1 cellular context compared by ENCODE assay signal in the genomic region with DNA sequence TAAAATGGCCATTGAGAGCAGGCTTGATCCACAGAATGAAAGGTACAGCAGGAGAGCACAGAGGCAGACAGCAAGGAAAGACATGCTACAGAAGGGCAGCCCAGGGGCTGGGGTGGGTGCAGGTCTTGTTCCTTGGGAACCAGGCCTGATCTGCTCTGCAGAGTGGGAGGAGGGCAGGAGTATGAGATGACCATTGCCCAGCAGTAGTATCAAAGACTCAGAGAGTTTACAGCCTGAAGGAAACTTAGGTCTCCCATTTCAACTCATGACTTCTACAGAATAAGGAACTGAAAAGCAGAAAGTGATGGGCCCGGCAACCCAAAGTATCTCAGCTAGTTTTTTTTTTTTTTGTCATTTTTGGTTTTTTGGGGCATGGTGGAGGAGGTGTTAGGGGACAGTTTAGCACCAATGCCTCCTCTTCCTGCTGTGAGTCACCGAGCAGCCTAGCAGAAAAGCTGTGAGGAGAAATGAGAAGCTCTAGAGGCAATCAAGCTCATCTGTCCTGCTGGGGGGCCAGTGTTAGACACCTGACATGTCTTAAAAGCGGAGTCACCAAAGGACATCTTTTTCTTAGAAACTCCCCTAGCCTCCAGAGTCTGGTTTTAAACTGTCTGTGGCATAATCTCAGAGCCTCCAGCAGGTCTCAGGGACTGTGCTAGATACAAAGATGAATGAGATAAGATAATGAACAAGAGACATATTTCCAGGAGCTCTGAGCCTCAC.
TF ChIP-seq lines count a peak whose summit lies in the region.

No MANE protein-coding gene starts in this region.

TF ChIP-seq in GM12878, 131 proteins besides CTCF, POLR2A, EP300 and RAD21 (continued from another document and continues in another):
- TF ChIP-seq, protein P1, sequence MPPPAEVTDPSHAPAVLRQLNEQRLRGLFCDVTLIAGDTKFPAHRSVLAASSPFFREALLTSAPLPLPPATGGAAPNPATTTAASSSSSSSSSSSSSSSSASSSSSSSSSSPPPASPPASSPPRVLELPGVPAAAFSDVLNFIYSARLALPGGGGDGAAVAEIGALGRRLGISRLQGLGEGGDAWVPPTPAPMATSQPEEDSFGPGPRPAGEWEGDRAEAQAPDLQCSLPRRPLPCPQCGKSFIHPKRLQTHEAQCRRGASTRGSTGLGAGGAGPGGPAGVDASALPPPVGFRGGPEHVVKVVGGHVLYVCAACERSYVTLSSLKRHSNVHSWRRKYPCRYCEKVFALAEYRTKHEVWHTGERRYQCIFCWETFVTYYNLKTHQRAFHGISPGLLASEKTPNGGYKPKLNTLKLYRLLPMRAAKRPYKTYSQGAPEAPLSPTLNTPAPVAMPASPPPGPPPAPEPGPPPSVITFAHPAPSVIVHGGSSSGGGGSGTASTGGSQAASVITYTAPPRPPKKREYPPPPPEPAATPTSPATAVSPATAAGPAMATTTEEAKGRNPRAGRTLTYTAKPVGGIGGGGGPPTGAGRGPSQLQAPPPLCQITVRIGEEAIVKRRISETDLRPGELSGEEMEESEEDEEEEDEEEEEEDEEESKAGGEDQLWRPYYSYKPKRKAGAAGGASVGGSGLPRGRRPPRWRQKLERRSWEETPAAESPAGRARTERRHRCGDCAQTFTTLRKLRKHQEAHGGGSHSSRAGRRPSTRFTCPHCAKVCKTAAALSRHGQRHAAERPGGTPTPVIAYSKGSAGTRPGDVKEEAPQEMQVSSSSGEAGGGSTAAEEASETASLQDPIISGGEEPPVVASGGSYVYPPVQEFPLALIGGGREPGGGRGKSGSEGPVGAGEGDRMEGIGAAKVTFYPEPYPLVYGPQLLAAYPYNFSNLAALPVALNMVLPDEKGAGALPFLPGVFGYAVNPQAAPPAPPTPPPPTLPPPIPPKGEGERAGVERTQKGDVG (CRISPR knock-in tag; IDR thresholded peaks at IDR 0.05): no peak
- TF ChIP-seq, protein P2, sequence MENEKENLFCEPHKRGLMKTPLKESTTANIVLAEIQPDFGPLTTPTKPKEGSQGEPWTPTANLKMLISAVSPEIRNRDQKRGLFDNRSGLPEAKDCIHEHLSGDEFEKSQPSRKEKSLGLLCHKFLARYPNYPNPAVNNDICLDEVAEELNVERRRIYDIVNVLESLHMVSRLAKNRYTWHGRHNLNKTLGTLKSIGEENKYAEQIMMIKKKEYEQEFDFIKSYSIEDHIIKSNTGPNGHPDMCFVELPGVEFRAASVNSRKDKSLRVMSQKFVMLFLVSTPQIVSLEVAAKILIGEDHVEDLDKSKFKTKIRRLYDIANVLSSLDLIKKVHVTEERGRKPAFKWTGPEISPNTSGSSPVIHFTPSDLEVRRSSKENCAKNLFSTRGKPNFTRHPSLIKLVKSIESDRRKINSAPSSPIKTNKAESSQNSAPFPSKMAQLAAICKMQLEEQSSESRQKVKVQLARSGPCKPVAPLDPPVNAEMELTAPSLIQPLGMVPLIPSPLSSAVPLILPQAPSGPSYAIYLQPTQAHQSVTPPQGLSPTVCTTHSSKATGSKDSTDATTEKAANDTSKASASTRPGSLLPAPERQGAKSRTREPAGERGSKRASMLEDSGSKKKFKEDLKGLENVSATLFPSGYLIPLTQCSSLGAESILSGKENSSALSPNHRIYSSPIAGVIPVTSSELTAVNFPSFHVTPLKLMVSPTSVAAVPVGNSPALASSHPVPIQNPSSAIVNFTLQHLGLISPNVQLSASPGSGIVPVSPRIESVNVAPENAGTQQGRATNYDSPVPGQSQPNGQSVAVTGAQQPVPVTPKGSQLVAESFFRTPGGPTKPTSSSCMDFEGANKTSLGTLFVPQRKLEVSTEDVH (IDR thresholded peaks at IDR 0.05; ENCODE audit: low read depth, partially characterized antibody): peak; percentile 62
- peak; percentile 39; the same call in 1 of the 2 replicates for TF ChIP-seq DPF2 (IDR thresholded peaks at IDR 0.05)
- TF ChIP-seq MEF2A (IDR thresholded peaks at IDR 0.05; ENCODE audit: insufficient read depth, low read depth, low read length): peak; percentile 70
- no peak for TF ChIP-seq IRF3 (IDR thresholded peaks at IDR 0.05)
- no peak for TF ChIP-seq EGR1 (IDR thresholded peaks at IDR 0.05; ENCODE audit: borderline replicate concordance in 1 of 2, low read depth in 2 of 2, low read length in 2 of 2)
- no peak for TF ChIP-seq GABPA (IDR thresholded peaks at IDR 0.05; ENCODE audit: low read depth)
- TF ChIP-seq NFIC (IDR thresholded peaks at IDR 0.05; ENCODE audit: low read depth, low read length): no peak
- TF ChIP-seq CBFB (IDR thresholded peaks at IDR 0.05; ENCODE audit: low read depth): peak; percentile 80
- no peak for TF ChIP-seq TCF3 (IDR thresholded peaks at IDR 0.05; ENCODE audit: borderline replicate concordance, insufficient read depth, low read depth, low read length)
- TF ChIP-seq LARP7 (IDR thresholded peaks at IDR 0.05): peak; percentile 34; the same call in 1 of the 2 replicates
- no peak for TF ChIP-seq MYC (IDR thresholded peaks at IDR 0.05; ENCODE audit: insufficient read depth, insufficient read length, insufficient replicate concordance, low read length, severe bottlenecking)
- TF ChIP-seq, protein P3, sequence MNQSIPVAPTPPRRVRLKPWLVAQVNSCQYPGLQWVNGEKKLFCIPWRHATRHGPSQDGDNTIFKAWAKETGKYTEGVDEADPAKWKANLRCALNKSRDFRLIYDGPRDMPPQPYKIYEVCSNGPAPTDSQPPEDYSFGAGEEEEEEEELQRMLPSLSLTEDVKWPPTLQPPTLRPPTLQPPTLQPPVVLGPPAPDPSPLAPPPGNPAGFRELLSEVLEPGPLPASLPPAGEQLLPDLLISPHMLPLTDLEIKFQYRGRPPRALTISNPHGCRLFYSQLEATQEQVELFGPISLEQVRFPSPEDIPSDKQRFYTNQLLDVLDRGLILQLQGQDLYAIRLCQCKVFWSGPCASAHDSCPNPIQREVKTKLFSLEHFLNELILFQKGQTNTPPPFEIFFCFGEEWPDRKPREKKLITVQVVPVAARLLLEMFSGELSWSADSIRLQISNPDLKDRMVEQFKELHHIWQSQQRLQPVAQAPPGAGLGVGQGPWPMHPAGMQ (IDR thresholded peaks at IDR 0.05; ENCODE audit: borderline replicate concordance): no peak; the same call in 1 of the 2 replicates
- TF ChIP-seq CHD1 (IDR thresholded peaks at IDR 0.05; ENCODE audit: low read depth, low read length): no peak
- TF ChIP-seq TBL1XR1 (IDR thresholded peaks at IDR 0.05; ENCODE audit: low read depth, low read length): peak; percentile 98
- TF ChIP-seq BHLHE40 (IDR thresholded peaks at IDR 0.05; ENCODE audit: borderline replicate concordance in 1 of 2, low read depth in 2 of 2, low read length in 1 of 2): peak; percentile 68 to 84; a peak in 3 of 4 replicates
- TF ChIP-seq HDAC6 (IDR thresholded peaks at IDR 0.05; ENCODE audit: unreplicated experiment): no peak
- TF ChIP-seq FOXM1 (IDR thresholded peaks at IDR 0.05; ENCODE audit: low read depth, low read length): no peak
- no peak for TF ChIP-seq USF2 (IDR thresholded peaks at IDR 0.05; ENCODE audit: borderline replicate concordance, low read depth, low read length)
- peak; percentile 95; the same call in 1 of the 2 replicates for TF ChIP-seq RCOR1 (conservative IDR thresholded peaks at IDR 0.05; ENCODE audit: low read depth, low read length)
- TF ChIP-seq PAX5 (IDR thresholded peaks at IDR 0.05; ENCODE audit: borderline replicate concordance, low read depth, low read length): peak; percentile 80
- no peak for TF ChIP-seq HDAC2 (IDR thresholded peaks at IDR 0.05)
- peak; percentile 60 for TF ChIP-seq ZNF24 (IDR thresholded peaks at IDR 0.05)
- TF ChIP-seq JUNB (IDR thresholded peaks at IDR 0.05): peak; percentile 66
- no peak for TF ChIP-seq KDM1A (IDR thresholded peaks at IDR 0.05; ENCODE audit: borderline replicate concordance)
- peak; percentile 65; the same call in 1 of the 2 replicates for TF ChIP-seq RFX5 (IDR thresholded peaks at IDR 0.05; ENCODE audit: low read depth, low read length)
- TF ChIP-seq CEBPB (IDR thresholded peaks at IDR 0.05; ENCODE audit: borderline replicate concordance in 1 of 2, low read depth in 2 of 2, low read length in 2 of 2): no peak
- peak; percentile 95 for TF ChIP-seq NBN (IDR thresholded peaks at IDR 0.05)
- peak; percentile 95 for TF ChIP-seq MYB (IDR thresholded peaks at IDR 0.05; ENCODE audit: borderline replicate concordance, low read depth, low read length)
- no peak for TF ChIP-seq SUZ12 (IDR thresholded peaks at IDR 0.05; ENCODE audit: unreplicated experiment)
- no peak for TF ChIP-seq CHD4 (IDR thresholded peaks at IDR 0.05)
- peak; percentile 89 for TF ChIP-seq ATF7 (IDR thresholded peaks at IDR 0.05; ENCODE audit: low read depth)
- TF ChIP-seq SMAD1 (IDR thresholded peaks at IDR 0.05; ENCODE audit: low read depth, partially characterized antibody): peak; percentile 66
- TF ChIP-seq IKZF2 (IDR thresholded peaks at IDR 0.05): peak; percentile 60 to 73; a peak in 3 of 4 replicates
- TF ChIP-seq POLR2AphosphoS2 (IDR thresholded peaks at IDR 0.05; ENCODE audit: low read depth, low read length): no peak; the same call in 1 of the 2 replicates
- peak; percentile 82 for TF ChIP-seq JUND (IDR thresholded peaks at IDR 0.05; ENCODE audit: low read depth, low read length)
- no peak for TF ChIP-seq RBBP5 (conservative IDR thresholded peaks at IDR 0.05)
- no peak for TF ChIP-seq NR2C2 (IDR thresholded peaks at IDR 0.05; ENCODE audit: borderline replicate concordance, control insufficient read depth, insufficient read length, low read depth)
- no peak for TF ChIP-seq SUPT20H (IDR thresholded peaks at IDR 0.05; ENCODE audit: borderline replicate concordance, control insufficient read depth, low read depth, low read length)
- TF ChIP-seq SREBF2 (IDR thresholded peaks at IDR 0.05; ENCODE audit: low read length): no peak
- TF ChIP-seq POU2F2 (IDR thresholded peaks at IDR 0.05; ENCODE audit: borderline replicate concordance, low read depth, low read length): peak; percentile 61; the same call in 2 of the 3 replicates
- TF ChIP-seq SPI1 (IDR thresholded peaks at IDR 0.05; ENCODE audit: borderline replicate concordance, insufficient read depth, low read depth, low read length): peak; percentile 98
- TF ChIP-seq, protein P4, sequence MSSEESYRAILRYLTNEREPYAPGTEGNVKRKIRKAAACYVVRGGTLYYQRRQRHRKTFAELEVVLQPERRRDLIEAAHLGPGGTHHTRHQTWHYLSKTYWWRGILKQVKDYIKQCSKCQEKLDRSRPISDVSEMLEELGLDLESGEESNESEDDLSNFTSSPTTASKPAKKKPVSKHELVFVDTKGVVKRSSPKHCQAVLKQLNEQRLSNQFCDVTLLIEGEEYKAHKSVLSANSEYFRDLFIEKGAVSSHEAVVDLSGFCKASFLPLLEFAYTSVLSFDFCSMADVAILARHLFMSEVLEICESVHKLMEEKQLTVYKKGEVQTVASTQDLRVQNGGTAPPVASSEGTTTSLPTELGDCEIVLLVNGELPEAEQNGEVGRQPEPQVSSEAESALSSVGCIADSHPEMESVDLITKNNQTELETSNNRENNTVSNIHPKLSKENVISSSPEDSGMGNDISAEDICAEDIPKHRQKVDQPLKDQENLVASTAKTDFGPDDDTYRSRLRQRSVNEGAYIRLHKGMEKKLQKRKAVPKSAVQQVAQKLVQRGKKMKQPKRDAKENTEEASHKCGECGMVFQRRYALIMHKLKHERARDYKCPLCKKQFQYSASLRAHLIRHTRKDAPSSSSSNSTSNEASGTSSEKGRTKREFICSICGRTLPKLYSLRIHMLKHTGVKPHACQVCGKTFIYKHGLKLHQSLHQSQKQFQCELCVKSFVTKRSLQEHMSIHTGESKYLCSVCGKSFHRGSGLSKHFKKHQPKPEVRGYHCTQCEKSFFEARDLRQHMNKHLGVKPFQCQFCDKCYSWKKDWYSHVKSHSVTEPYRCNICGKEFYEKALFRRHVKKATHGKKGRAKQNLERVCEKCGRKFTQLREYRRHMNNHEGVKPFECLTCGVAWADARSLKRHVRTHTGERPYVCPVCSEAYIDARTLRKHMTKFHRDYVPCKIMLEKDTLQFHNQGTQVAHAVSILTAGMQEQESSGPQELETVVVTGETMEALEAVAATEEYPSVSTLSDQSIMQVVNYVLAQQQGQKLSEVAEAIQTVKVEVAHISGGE (CRISPR knock-in tag; IDR thresholded peaks at IDR 0.05): no peak
- no peak for TF ChIP-seq ZZZ3 (IDR thresholded peaks at IDR 0.05; ENCODE audit: control insufficient read depth, insufficient read length, low read depth)
- TF ChIP-seq GATAD2B (conservative IDR thresholded peaks at IDR 0.05; ENCODE audit: low read depth): no peak
- no peak for TF ChIP-seq E2F4 (IDR thresholded peaks at IDR 0.05; ENCODE audit: low read depth, low read length)
- TF ChIP-seq IRF4 (IDR thresholded peaks at IDR 0.05; ENCODE audit: low read depth, low read length): peak; percentile 86
- peak; percentile 81 for TF ChIP-seq RAD51 (IDR thresholded peaks at IDR 0.05)
- no peak for TF ChIP-seq FOXK2 (IDR thresholded peaks at IDR 0.05)
- TF ChIP-seq ESRRA (IDR thresholded peaks at IDR 0.05; ENCODE audit: low read length): 0 out of 2 replicates have a peak, but pooled peaks have one; percentile 67
- no peak for TF ChIP-seq KLF5 (IDR thresholded peaks at IDR 0.05; ENCODE audit: partially characterized antibody)
- TF ChIP-seq ZNF207 (IDR thresholded peaks at IDR 0.05; ENCODE audit: borderline replicate concordance): 0 out of 2 replicates have a peak, but pooled peaks have one; percentile 52
- no peak for TF ChIP-seq TCF7 (IDR thresholded peaks at IDR 0.05; ENCODE audit: borderline replicate concordance)
- TF ChIP-seq ZNF274 (IDR thresholded peaks at IDR 0.05; ENCODE audit: insufficient read depth, insufficient read length): no peak
- TF ChIP-seq NRF1 (conservative IDR thresholded peaks at IDR 0.05; ENCODE audit: low read depth, low read length): no peak
- no peak for TF ChIP-seq RB1 (IDR thresholded peaks at IDR 0.05; ENCODE audit: borderline replicate concordance)
- TF ChIP-seq RELA (IDR thresholded peaks at IDR 0.05; ENCODE audit: borderline replicate concordance, partially characterized antibody): no peak
